In genomic region chr5:80967500-80968181, GRCh38 we compare ENCODE assay signal across 8 cellular contexts. TPM values are rescaled to one million over a fixed set of nuclear protein-coding genes. Genes with fewer than 3 reads are reported as not detected.
DNase-seq lines count a peak whose midpoint lies in the region; ATAC-seq, FAIRE-seq and TF ChIP-seq lines count a peak whose summit lies in the region.

No MANE protein-coding gene starts in this region.

- no peak; a peak in 1 of 5 replicates for TF ChIP-seq RAD21 in A549 (conservative IDR thresholded peaks at IDR 0.05 in 1 of 2, IDR thresholded peaks at IDR 0.05 in 1 of 2)

- DNase-seq in A549 (ENCODE audit: low read depth in 1 of 2, low spot score in 1 of 2) (peak; percentile 44 to 70), HFF-Myc (ENCODE audit: extremely low read depth, low read depth) (peak; percentile 92), astrocyte (ENCODE audit: low read depth) (peak; percentile 87), left lobe of liver (ENCODE audit: low spot score) (peak; percentile 81), GM10266 (ENCODE audit: extremely low spot score) (no peak), cerebellar nuclear complex (lab: John Stamatoyannopoulos, UW) (no peak), DMS153 treated with DMSO at 0.1 percent for 48 hours (lab: John Stamatoyannopoulos, UW; ENCODE audit: unreplicated experiment) (no peak), T-helper 1 cell (no peak)

- peak overlapping the region; percentile 34 to 76; a peak in 5 of 6 replicates for H3K27ac ChIP-seq in A549
- peak overlapping the region; percentile 74 for H3K27ac ChIP-seq in astrocyte (ENCODE audit: low read depth, low read length)

- WGBS in A549 (ENCODE audit: missing lambda C conversion rate) = 2% methylated on average over 2 of the region's 2 CpGs

- H4K20me1 ChIP-seq in astrocyte (ENCODE audit: insufficient read depth, low read length) = no peaks in the 10 kb centered on the region

- peak overlapping the region; percentile 42 for H2AFZ ChIP-seq in astrocyte (ENCODE audit: low read depth, low read length)

- peaks cover 10% of the 10 kb centered on the region for H3K4me1 Mint-ChIP-seq in astrocyte (ENCODE audit: low read depth, unreplicated experiment)

- H3K4me3 ChIP-seq in A549 = no peak overlapping the region
- H3K4me3 ChIP-seq in HFF-Myc (replicated peaks; ENCODE audit: low read depth, low read length) = no peak overlapping the region
- peak overlapping the region; percentile 25 for H3K4me3 ChIP-seq in astrocyte (ENCODE audit: insufficient read depth, low read depth, low read length)

- POLR2A ChIA-PET in A549 (lab: Yijun Ruan, JAX) = no interaction called here

- peak; percentile 56 to 59; a peak in 2 of 5 replicates for TF ChIP-seq EP300 in A549 (IDR thresholded peaks at IDR 0.05)

- H3K4me1 ChIP-seq in A549 = peaks cover 47% of the 10 kb centered on the region
- H3K4me1 ChIP-seq in astrocyte (ENCODE audit: insufficient read depth, low read length) = peaks cover 27% of the 10 kb centered on the region

- H3K27ac Mint-ChIP-seq in astrocyte (ENCODE audit: unreplicated experiment) = peak overlapping the region; percentile 51

- no peak overlapping the region for H3K4me3 Mint-ChIP-seq in astrocyte (ENCODE audit: unreplicated experiment)

- peak overlapping the region; percentile 19 for H3K9ac ChIP-seq in astrocyte (ENCODE audit: low read length)

- H3K36me3 ChIP-seq in astrocyte (ENCODE audit: insufficient read depth, low read length) = no peaks in the 10 kb centered on the region

- no peaks in the 10 kb centered on the region for H3K36me3 Mint-ChIP-seq in astrocyte (ENCODE audit: low read depth, unreplicated experiment)

- no peak for TF ChIP-seq POLR2A in A549 (IDR thresholded peaks at IDR 0.05; ENCODE audit: low read length)

- FAIRE-seq in A549 (lab: Jason Lieb, UNC) (peak; percentile 77), astrocyte (lab: Jason Lieb, UNC) (peak; percentile 41)

- H3K27me3 ChIP-seq in astrocyte (ENCODE audit: insufficient read depth, low read length) = no peaks in the 10 kb centered on the region

- TF ChIP-seq CTCF in A549 (IDR thresholded peaks at IDR 0.05) (no peak), HFF-Myc (IDR thresholded peaks at IDR 0.05; ENCODE audit: low read depth, low read length, missing control alignments) (no peak), astrocyte (IDR thresholded peaks at IDR 0.05; ENCODE audit: insufficient read depth, low read depth, low read length) (no peak), GM10266 (IDR thresholded peaks at IDR 0.05; ENCODE audit: control insufficient read depth, insufficient read depth, low read depth, missing control alignments) (no peak)

- peak; percentile 92 to 94 for ATAC-seq in A549
- peak; percentile 97 for ATAC-seq in left lobe of liver

- peaks cover 12% of the 10 kb centered on the region for H3K79me2 ChIP-seq in astrocyte (ENCODE audit: insufficient read depth, low read length)

- H3K9me3 ChIP-seq in A549 (no peaks in the 10 kb centered on the region), astrocyte (ENCODE audit: insufficient read depth, low read depth, low read length) (no peaks in the 10 kb centered on the region)

- CTCF ChIA-PET in A549 (lab: Yijun Ruan, JAX) = interaction anchor here (0.9 to 1.2 kb wide), 3 partner anchors 9 to 141 kb away, joined by 3 read pairs; no protein-coding TSS in a partner anchor

- H3K4me2 ChIP-seq in A549 (peak overlapping the region; percentile 51), astrocyte (ENCODE audit: low read length) (peak overlapping the region; percentile 70)

- peaks cover 2% of the 10 kb centered on the region for H3K27me3 Mint-ChIP-seq in astrocyte (ENCODE audit: low read depth, unreplicated experiment)

- no peaks in the 10 kb centered on the region for H3K9me3 Mint-ChIP-seq in astrocyte (ENCODE audit: unreplicated experiment)

TF ChIP-seq in A549, 52 proteins besides CTCF, POLR2A, EP300 and RAD21 (continues in another document):
- TF ChIP-seq, protein P1, sequence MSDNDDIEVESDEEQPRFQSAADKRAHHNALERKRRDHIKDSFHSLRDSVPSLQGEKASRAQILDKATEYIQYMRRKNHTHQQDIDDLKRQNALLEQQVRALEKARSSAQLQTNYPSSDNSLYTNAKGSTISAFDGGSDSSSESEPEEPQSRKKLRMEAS (IDR thresholded peaks at IDR 0.05) = peak; percentile 42; the same call in 1 of the 2 replicates
- TF ChIP-seq BCL3 (IDR thresholded peaks at IDR 0.05) (0 out of 3 replicates have a peak, but pooled peaks have one; percentile 39), EHF (CRISPR knock-in tag; IDR thresholded peaks at IDR 0.05) (no peak), MAZ (IDR thresholded peaks at IDR 0.05; ENCODE audit: borderline replicate concordance, low read depth, low read length) (no peak), FOXS1 (CRISPR knock-in tag; IDR thresholded peaks at IDR 0.05) (peak; percentile 86; the same call in 1 of the 2 replicates), JUNB (IDR thresholded peaks at IDR 0.05) (peak; percentile 91), RARB (CRISPR knock-in tag; IDR thresholded peaks at IDR 0.05) (no peak), ZC3H11A (IDR thresholded peaks at IDR 0.05) (no peak), RFX5 (IDR thresholded peaks at IDR 0.05) (no peak), MAFK (IDR thresholded peaks at IDR 0.05; ENCODE audit: partially characterized antibody) (peak; percentile 60), BHLHE40 (IDR thresholded peaks at IDR 0.05; ENCODE audit: low read depth, low read length) (no peak), CBX2 (IDR thresholded peaks at IDR 0.05; ENCODE audit: borderline replicate concordance, low read depth) (no peak), CHD2 (IDR thresholded peaks at IDR 0.05; ENCODE audit: low read length, partially characterized antibody) (no peak), ATOH8 (CRISPR knock-in tag; IDR thresholded peaks at IDR 0.05; ENCODE audit: low read depth) (peak; percentile 82; the same call in 1 of the 2 replicates), KDM1A (IDR thresholded peaks at IDR 0.05; ENCODE audit: low read depth) (no peak), GATA3 (IDR thresholded peaks at IDR 0.05; ENCODE audit: borderline replicate concordance) (peak; percentile 56; the same call in 1 of the 2 replicates), JUN (IDR thresholded peaks at IDR 0.05) (peak in 1 of 2 experiments; percentile 57; a peak in 2 of 5 replicates), CEBPB (IDR thresholded peaks at IDR 0.05) (peak in 1 of 2 experiments; percentile 55; a peak in 2 of 4 replicates), FOSL2 (IDR thresholded peaks at IDR 0.05) (peak; percentile 76), FOSL2 (CRISPR knock-in tag; IDR thresholded peaks at IDR 0.05) (peak; percentile 91), ZSCAN20 (CRISPR knock-in tag; IDR thresholded peaks at IDR 0.05) (no peak), ZNF302 (CRISPR knock-in tag; IDR thresholded peaks at IDR 0.05) (no peak)
- TF ChIP-seq, protein P2, sequence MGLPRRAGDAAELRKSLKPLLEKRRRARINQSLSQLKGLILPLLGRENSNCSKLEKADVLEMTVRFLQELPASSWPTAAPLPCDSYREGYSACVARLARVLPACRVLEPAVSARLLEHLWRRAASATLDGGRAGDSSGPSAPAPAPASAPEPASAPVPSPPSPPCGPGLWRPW (IDR thresholded peaks at IDR 0.05) = no peak
- TF ChIP-seq, protein P3, sequence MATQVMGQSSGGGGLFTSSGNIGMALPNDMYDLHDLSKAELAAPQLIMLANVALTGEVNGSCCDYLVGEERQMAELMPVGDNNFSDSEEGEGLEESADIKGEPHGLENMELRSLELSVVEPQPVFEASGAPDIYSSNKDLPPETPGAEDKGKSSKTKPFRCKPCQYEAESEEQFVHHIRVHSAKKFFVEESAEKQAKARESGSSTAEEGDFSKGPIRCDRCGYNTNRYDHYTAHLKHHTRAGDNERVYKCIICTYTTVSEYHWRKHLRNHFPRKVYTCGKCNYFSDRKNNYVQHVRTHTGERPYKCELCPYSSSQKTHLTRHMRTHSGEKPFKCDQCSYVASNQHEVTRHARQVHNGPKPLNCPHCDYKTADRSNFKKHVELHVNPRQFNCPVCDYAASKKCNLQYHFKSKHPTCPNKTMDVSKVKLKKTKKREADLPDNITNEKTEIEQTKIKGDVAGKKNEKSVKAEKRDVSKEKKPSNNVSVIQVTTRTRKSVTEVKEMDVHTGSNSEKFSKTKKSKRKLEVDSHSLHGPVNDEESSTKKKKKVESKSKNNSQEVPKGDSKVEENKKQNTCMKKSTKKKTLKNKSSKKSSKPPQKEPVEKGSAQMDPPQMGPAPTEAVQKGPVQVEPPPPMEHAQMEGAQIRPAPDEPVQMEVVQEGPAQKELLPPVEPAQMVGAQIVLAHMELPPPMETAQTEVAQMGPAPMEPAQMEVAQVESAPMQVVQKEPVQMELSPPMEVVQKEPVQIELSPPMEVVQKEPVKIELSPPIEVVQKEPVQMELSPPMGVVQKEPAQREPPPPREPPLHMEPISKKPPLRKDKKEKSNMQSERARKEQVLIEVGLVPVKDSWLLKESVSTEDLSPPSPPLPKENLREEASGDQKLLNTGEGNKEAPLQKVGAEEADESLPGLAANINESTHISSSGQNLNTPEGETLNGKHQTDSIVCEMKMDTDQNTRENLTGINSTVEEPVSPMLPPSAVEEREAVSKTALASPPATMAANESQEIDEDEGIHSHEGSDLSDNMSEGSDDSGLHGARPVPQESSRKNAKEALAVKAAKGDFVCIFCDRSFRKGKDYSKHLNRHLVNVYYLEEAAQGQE (IDR thresholded peaks at IDR 0.05) = no peak

RNA-seq across cellular contexts. Expression of gene RASGRF2, which starts 7.5 kb away (rescaled TPM):
- polyA plus RNA-seq in A549 (2011; rRNA removed) = 2.1 TPM in 2 replicates
- polyA plus RNA-seq in A549 (2012; cell fraction: cytosol; rRNA removed) = 0.27 and 0.29 TPM in 2 replicates
- polyA plus RNA-seq in A549 (2012; cell fraction: nucleus; rRNA removed) = 0.35 and 0.42 TPM in 2 replicates
- polyA plus RNA-seq in A549 (2017; fragmentation: RNase III; extraction: RNeasy Plus Mini Kit Qiagen cat#74134 plus additional on column Dnase treatment) = 1.4 to 2.2 TPM (median 1.8 TPM) in 3 replicates
- 2.9 and 3.1 TPM in 2 replicates for polyA minus RNA-seq in A549 (2011; rRNA and poly(A)+ RNA removed)
- total RNA-seq in astrocyte = 8.0 and 8.5 TPM in 2 replicates
- total RNA-seq in left lobe of liver = 0.58 TPM

Comparison
In these comparisons a context has a peak if more than half of its experiments do, and no peak if none do; other contexts are left out.
1. DNase-seq: peak in A549 (2 of 2), HFF-Myc (single experiment), astrocyte (single experiment) and left lobe of liver (single experiment); none in GM10266 (single experiment), cerebellar nuclear complex (0 of 2), DMS153 treated with DMSO at 0.1 percent for 48 hours (single experiment) and T-helper 1 cell (0 of 5).